Comparison of ENCODE assay signal across 22 cellular contexts in genomic region chr11:9379046-9379445, GRCh38.
"Had no signal": no experiment of that assay in that cellular context is flagged by ENCODE, and none has a peak within 500 bp of the region (broad histone marks: within the 10 kb centered on the region; RNA-seq: fewer than 3 reads in every experiment).

No MANE protein-coding gene starts in this region.

- H3K4me3 ChIP-seq: ascending aorta, colonic mucosa, hepatocyte, lung, ovary, psoas muscle, skin epidermis, suprapubic skin, transverse colon, vagina had no signal

- H3K27ac ChIP-seq: ascending aorta, colonic mucosa, foreskin keratinocyte, hepatocyte, ovary, psoas muscle, skin epidermis, suprapubic skin, transverse colon, vagina had no signal

- DNase-seq: activated CD4-positive, alpha-beta T cell treated with anti-CD3 and anti-CD28 coated beads, Interleukin-2, amount 10 ng/mL, durations not matched to agents 7 days and 5 days; activated CD4-positive, CD25-positive, alpha-beta regulatory T cell; activated CD8-positive, alpha-beta T cell treated with anti-CD3 and anti-CD28 coated beads, Interleukin-2, amount 10 ng/mL, durations not matched to agents 7 days and 5 days; activated naive CD4-positive, alpha-beta T cell treated with anti-CD3 and anti-CD28 coated beads, Interleukin-2, amount 10 ng/mL, durations not matched to agents 7 days and 5 days; activated T-cell treated with anti-CD3 and anti-CD28 coated beads, Interleukin-2, amount 50 U/mL, for 4 hours; colonic mucosa; foreskin keratinocyte; left cardiac atrium; ovary; psoas muscle; right cardiac atrium; stimulated activated naive CD8-positive, alpha-beta T cell treated with anti-CD3 and anti-CD28 coated beads, Interleukin-15, Interleukin-2, amounts not matched to agents 100 U/mL and 50 U/mL, for 24 hours; T-helper 9 cell; transverse colon had no signal

- H3K79me2 ChIP-seq: hepatocyte had no signal

- H3K4me1 ChIP-seq: colonic mucosa, psoas muscle, vagina had no signal

- H3K4me2 ChIP-seq: hepatocyte had no signal

- H3K36me3 ChIP-seq: ascending aorta, colonic mucosa, ovary, suprapubic skin, transverse colon, vagina had no signal

- H2AFZ ChIP-seq: hepatocyte had no signal

- ATAC-seq: activated CD8-positive, alpha-beta T cell treated with anti-CD3 and anti-CD28 coated beads, Interleukin-2, amount 10 ng/mL, durations not matched to agents 7 days and 5 days; activated T-cell treated with anti-CD3 and anti-CD28 coated beads, Interleukin-2, amount 50 U/mL, for 4 hours; foreskin keratinocyte; left cardiac atrium; natural killer cell treated with Interleukin-12 subunit alpha and Interleukin-12 subunit beta and Interleukin-15 and Interleukin-18, amount 100 ng/mL, for 72 hours; psoas muscle; right cardiac atrium had no signal

- H3K27me3 ChIP-seq: ascending aorta, colonic mucosa, foreskin keratinocyte, hepatocyte, ovary, suprapubic skin, transverse colon, vagina had no signal

- FAIRE-seq: islet of Langerhans had no signal

- H3K9me3 ChIP-seq: ascending aorta, colonic mucosa, ovary, psoas muscle, suprapubic skin, transverse colon, vagina had no signal
